ENCODE assay signal across 23 cellular contexts in the genomic region with DNA sequence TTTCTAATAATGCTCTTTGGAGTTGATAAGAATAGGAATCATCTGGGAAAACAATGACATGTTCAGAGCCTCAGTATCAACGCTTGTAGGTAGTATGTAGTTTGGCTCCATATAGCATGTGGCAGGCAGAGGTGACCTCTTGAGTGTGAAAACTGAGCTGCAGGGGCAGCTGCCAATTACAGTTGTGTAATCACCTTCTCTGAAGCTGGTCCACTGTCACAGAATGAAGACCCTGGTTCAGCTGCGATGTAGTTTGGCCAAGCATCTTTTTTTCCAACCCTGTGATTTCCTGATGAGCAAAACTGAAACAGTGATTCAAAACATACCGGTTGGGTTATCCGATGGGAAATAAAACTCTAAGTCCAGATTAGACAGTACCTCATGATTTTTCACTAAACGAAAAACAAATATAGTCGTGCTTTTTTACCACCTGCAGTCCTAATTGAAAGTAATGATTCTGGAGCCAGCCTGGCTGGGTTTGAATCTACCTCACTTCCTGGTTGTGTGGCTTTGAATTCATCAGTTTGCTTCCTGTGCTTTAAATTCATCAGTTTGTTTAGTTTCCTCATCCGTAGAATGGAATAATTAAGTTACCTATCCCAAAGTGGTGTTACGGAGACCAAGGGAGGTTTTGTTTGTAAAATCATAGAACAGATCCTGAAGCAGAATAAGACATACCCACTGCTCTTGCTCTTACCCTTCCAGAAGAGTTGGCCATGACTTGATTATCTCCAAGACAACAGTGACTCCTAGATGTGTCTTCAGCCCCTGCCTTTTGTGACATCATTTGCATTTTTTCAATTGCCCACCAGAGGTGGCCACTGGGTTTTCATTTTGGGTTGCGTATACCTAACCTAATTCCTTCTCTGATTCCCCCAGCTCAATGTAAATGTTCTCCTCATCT.
A peak's percentile ranks its signal among the peaks of the same experiment; 100 is the strongest.
DNase-seq lines count a peak whose midpoint lies in the region; ATAC-seq, FAIRE-seq and TF ChIP-seq lines count a peak whose summit lies in the region.
"Had no signal": no experiment of that assay in that cellular context is flagged by ENCODE, and none has a peak within 500 bp of the region (broad histone marks: within the 10 kb centered on the region; RNA-seq: fewer than 3 reads in every experiment).

No MANE protein-coding gene starts in this region.

- H2BK20ac ChIP-seq in H1 (ENCODE audit: low read length), result no peak overlapping the region

- no peak overlapping the region for H3K27ac ChIP-seq in CD4-positive, alpha-beta memory T cell (ENCODE audit: low read depth, low read length)
- H3K27ac ChIP-seq in OCI-LY3 (ENCODE audit: low read length) (no peak overlapping the region), H1 (ENCODE audit: low read depth, low read length) (no peak overlapping the region)
- H3K27ac ChIP-seq: BLaER1 treated with 17β-estradiol and CSF1 and Interleukin-3, amounts not matched to agents 10 nM and 100 nM; brain microvascular endothelial cell; neural progenitor cell; PC-9 had no signal

- H2AFZ ChIP-seq in OCI-LY3 (ENCODE audit: low read depth, low read length) (0 out of 2 replicates have a peak overlapping the region, but pooled peaks have one; percentile 31), H1 (ENCODE audit: low read length) (no peak overlapping the region)
- H2AFZ ChIP-seq: GM23338, neural progenitor cell, PC-9 had no signal

- peak in 1 of 2 experiments; percentile 39; a peak in 2 of 4 replicates for TF ChIP-seq RAD21 in H1 (IDR thresholded peaks at IDR 0.05 in 1 of 2, conservative IDR thresholded peaks at IDR 0.05 in 1 of 2; ENCODE audit: low read depth in 2 of 2, low read length in 2 of 2)

- peak in 4 of 5 donors; percentile 12 to 26 (median 16) for DNase-seq in CD4-positive, alpha-beta memory T cell
- DNase-seq in GM10266 (ENCODE audit: extremely low spot score), result peak; percentile 17
- no peak for DNase-seq in H1 (ENCODE audit: low read depth in 1 of 2, low spot score in 2 of 2)
- DNase-seq: activated CD4-positive, alpha-beta T cell treated with anti-CD3 and anti-CD28 coated beads for 1 hour; activated effector memory CD4-positive, alpha-beta T cell treated with anti-CD3 and anti-CD28 coated beads, Interleukin-2, amount 50 U/mL, for 16 hours; brain microvascular endothelial cell; effector CD8-positive, alpha-beta T cell; IMR-90; NCI-H1417 treated with DMSO at 0.1 percent for 48 hours; NCI-H446; PC-9; right cardiac atrium; stimulated activated CD4-positive, alpha-beta T cell treated with anti-CD3 and anti-CD28 coated beads, Interleukin-2, amount 100 ng/mL, for 24 hours; stimulated activated CD8-positive, alpha-beta memory T cell treated with anti-CD3 and anti-CD28 coated beads, Interleukin-4, amount 100 ng/mL, for 48 hours; trophoblast cell had no signal

- H3K9ac ChIP-seq in OCI-LY3 (ENCODE audit: low read length) (no peak overlapping the region), H1 (replicated peaks in 1 of 4; ENCODE audit: extremely low read depth in 1 of 4, low read depth in 3 of 4, low read length in 3 of 4) (no peak overlapping the region)
- H3K9ac ChIP-seq: BLaER1 treated with 17β-estradiol and CSF1 and Interleukin-3, amounts not matched to agents 10 nM and 100 nM; neural progenitor cell had no signal

- FAIRE-seq in H1 (lab: Jason Lieb, UNC), result no peak

- H3K4me3 ChIP-seq in CD4-positive, alpha-beta memory T cell (ENCODE audit: low read length in 2 of 2), result no peak overlapping the region
- H3K4me3 ChIP-seq in OCI-LY3 (ENCODE audit: low read length) (no peak overlapping the region; the same call in 1 of the 2 replicates), H1 (ENCODE audit: extremely low read depth in 1 of 4, insufficient read depth in 2 of 4, low read depth in 3 of 4, low read length in 4 of 4) (no peak overlapping the region)
- H3K4me3 ChIP-seq: BLaER1 treated with 17β-estradiol and CSF1 and Interleukin-3, amounts not matched to agents 10 nM and 100 nM; GM23338; neural progenitor cell; PC-9 had no signal

- 0 out of 2 replicates have a peak, but pooled peaks cover 2% of the 10 kb centered on the region for H3K23me2 ChIP-seq in H1 (ENCODE audit: low read depth, low read length)

- H3K4me1 Mint-ChIP-seq in CD4-positive, alpha-beta memory T cell, result peaks cover 16 to 23% (median 17%) of the 10 kb centered on the region in 4 donors
- H3K4me1 Mint-ChIP-seq: neural progenitor cell had no signal

- H3K36me3 Mint-ChIP-seq in CD4-positive, alpha-beta memory T cell, result no peaks in the 10 kb centered on the region

- no peaks in the 10 kb centered on the region for H3K27me3 ChIP-seq in CD4-positive, alpha-beta memory T cell (ENCODE audit: insufficient read depth, low read length)
- H3K27me3 ChIP-seq in OCI-LY3 (ENCODE audit: low read depth, low read length) (peaks cover 13% of the 10 kb centered on the region), H1 (replicated peaks in 1 of 4; ENCODE audit: control insufficient read depth in 3 of 4, extremely low read depth in 1 of 4, insufficient read depth in 3 of 4, low read length in 3 of 4) (no peaks in the 10 kb centered on the region)
- H3K27me3 ChIP-seq: BLaER1 treated with 17β-estradiol and CSF1 and Interleukin-3, amounts not matched to agents 10 nM and 100 nM; brain microvascular endothelial cell; neural progenitor cell had no signal

- peaks cover 0 to 1% of the 10 kb centered on the region in 2 donors for H3K27me3 Mint-ChIP-seq in CD4-positive, alpha-beta memory T cell

- H2BK12ac ChIP-seq in H1 (ENCODE audit: low read depth, low read length), result no peak overlapping the region

- peaks cover 15% of the 10 kb centered on the region for H3K4me1 ChIP-seq in CD4-positive, alpha-beta memory T cell (ENCODE audit: insufficient read depth, low read length)
- H3K4me1 ChIP-seq in OCI-LY3 (ENCODE audit: low read length) (peaks cover 9% of the 10 kb centered on the region), H1 (replicated peaks in 1 of 4; ENCODE audit: control insufficient read depth in 3 of 4, insufficient read depth in 4 of 4, low read length in 3 of 4) (peaks cover 0 to 4% (median 2%) of the 10 kb centered on the region in 4 experiments; a peak in 2 of 7 replicates)
- H3K4me1 ChIP-seq: neural progenitor cell had no signal

- H2BK120ac ChIP-seq in H1 (replicated peaks; ENCODE audit: low read depth, low read length), result no peak overlapping the region

- H2AK5ac ChIP-seq in H1 (ENCODE audit: low read depth, low read length), result no peak overlapping the region

- H4K8ac ChIP-seq in H1 (ENCODE audit: extremely low read depth, insufficient read depth, low read length), result peak overlapping the region; percentile 28; the same call in 1 of the 2 replicates

- POLR2A ChIA-PET in CD4-positive, alpha-beta memory T cell (lab: Charles Lee; ENCODE audit: partially characterized antibody), result interaction anchor here (0.7 to 3.9 kb wide), 8 partner anchors 9 to 152 kb away, joined by 3 to 21 read pairs (median 4); no protein-coding TSS in a partner anchor
- POLR2A ChIA-PET in H1 (lab: Charles Lee; ENCODE audit: partially characterized antibody), result interaction anchor here (2.0 kb wide), 1 partner anchor 88 kb away, joined by 4 read pairs; the partner anchor contains the start of gene CELF2

- no peak overlapping the region for H2BK5ac ChIP-seq in H1 (ENCODE audit: low read depth, low read length)

- peak overlapping the region; percentile 31 to 89 (median 83) for H3K27ac Mint-ChIP-seq in CD4-positive, alpha-beta memory T cell
- H3K27ac Mint-ChIP-seq: GM23338, neural progenitor cell had no signal

- H3K79me1 ChIP-seq in H1 (ENCODE audit: low read depth, low read length), result no peaks in the 10 kb centered on the region; the same call in none of the 2 replicates

- no peak overlapping the region for H4K91ac ChIP-seq in H1 (replicated peaks; ENCODE audit: insufficient read length, low read length)

- no peak overlapping the region for H2BK15ac ChIP-seq in H1 (ENCODE audit: low read length)

- WGBS in H1 (ENCODE audit: extremely low coverage in 1 of 2, insufficient coverage in 1 of 2, insufficient read length in 1 of 2, insufficient replicate concordance in 2 of 2, low coverage in 1 of 2, low lambda C conversion rate in 2 of 2, missing lambda C conversion rate in 1 of 2), 2 experiments, result 89% methylated on average over 9 of the region's 9 CpGs; no CpG with 5 or more reads in 1 of the 2 experiments

- ATAC-seq in GM21390 (IDR thresholded peaks at IDR 0.05; ENCODE audit: unreplicated experiment), result no peak
- ATAC-seq in HG03520 (IDR thresholded peaks at IDR 0.05; ENCODE audit: unreplicated experiment), result no peak
- ATAC-seq in GM21717 (IDR thresholded peaks at IDR 0.05; ENCODE audit: unreplicated experiment), result no peak
- ATAC-seq in HG03432 (IDR thresholded peaks at IDR 0.05; ENCODE audit: unreplicated experiment), result no peak
- ATAC-seq: GM23338, right cardiac atrium had no signal

- no peaks in the 10 kb centered on the region for H3K9me3 Mint-ChIP-seq in CD4-positive, alpha-beta memory T cell

- H3K79me2 ChIP-seq in OCI-LY3 (ENCODE audit: low read length), result no peaks in the 10 kb centered on the region
- H3K79me2 ChIP-seq in H1 (ENCODE audit: control insufficient read depth in 1 of 2, insufficient read depth in 2 of 2, low read length in 2 of 2), result no peaks in the 10 kb centered on the region

- H3K4me2 ChIP-seq in OCI-LY3 (ENCODE audit: low read length) (peak overlapping the region; percentile 52), H1 (ENCODE audit: insufficient read depth in 1 of 2, low read depth in 2 of 2, low read length in 2 of 2) (no peak overlapping the region)
- H3K4me2 ChIP-seq: BLaER1 treated with 17β-estradiol and CSF1 and Interleukin-3, amounts not matched to agents 10 nM and 100 nM; GM23338; neural progenitor cell; PC-9 had no signal

- H3K4ac ChIP-seq in H1 (replicated peaks; ENCODE audit: insufficient read length, low read depth, low read length), result no peak overlapping the region

- CTCF ChIA-PET in CD4-positive, alpha-beta memory T cell (lab: Charles Lee; ENCODE audit: partially characterized antibody), result interaction anchor here (1.2 to 1.4 kb wide), 2 partner anchors 59 to 166 kb away, joined by 3 to 5 read pairs; no protein-coding TSS in a partner anchor
- CTCF ChIA-PET in H1 (lab: Charles Lee; ENCODE audit: partially characterized antibody), result interaction anchor here (0.8 to 1.7 kb wide), 4 partner anchors 10 to 110 kb away, joined by 3 to 5 read pairs (median 3); no protein-coding TSS in a partner anchor

- no peak overlapping the region for H3K14ac ChIP-seq in H1 (ENCODE audit: insufficient read length)

- TF ChIP-seq EP300 in H1 (IDR thresholded peaks at IDR 0.05; ENCODE audit: borderline replicate concordance in 1 of 2, low read depth in 2 of 2, low read length in 2 of 2), result no peak

- H3K18ac ChIP-seq in H1 (ENCODE audit: extremely low read depth, low read length), result no peak overlapping the region

- TF ChIP-seq POLR2A in H1 (IDR thresholded peaks at IDR 0.05; ENCODE audit: control extremely low read depth in 1 of 2, low read depth in 2 of 2, low read length in 2 of 2), result no peak

- no peak overlapping the region for H3K23ac ChIP-seq in H1 (ENCODE audit: insufficient read length)

- no peaks in the 10 kb centered on the region for H3K36me3 ChIP-seq in CD4-positive, alpha-beta memory T cell (ENCODE audit: insufficient read depth, low read length)
- H3K36me3 ChIP-seq in OCI-LY3 (replicated peaks; ENCODE audit: low read depth, low read length) (no peaks in the 10 kb centered on the region), H1 (ENCODE audit: control insufficient read depth in 2 of 4, insufficient read depth in 4 of 4, low read length in 3 of 4) (no peaks in the 10 kb centered on the region)
- H3K36me3 ChIP-seq: brain microvascular endothelial cell, neural progenitor cell had no signal

- TF ChIP-seq CTCF in GM10266 (IDR thresholded peaks at IDR 0.05; ENCODE audit: control insufficient read depth, insufficient read depth, low read depth, missing control alignments) (peak; percentile 23), OCI-LY3 (IDR thresholded peaks at IDR 0.05; ENCODE audit: low read depth, low read length) (peak; percentile 42), H1 (IDR thresholded peaks at IDR 0.05; ENCODE audit: control extremely low read depth in 1 of 3, insufficient read depth in 1 of 3, low read depth in 1 of 3, low read length in 3 of 3) (peak in 2 of 3 experiments; percentile 42 to 49; a peak in 3 of 4 replicates)

- intact Hi-C loops in CD4-positive, alpha-beta memory T cell (cut with micrococcal nuclease), result loop anchor here (10.0 kb wide), 1 partner anchor 90 kb away; the partner anchor contains the start of gene CELF2

- H4K5ac ChIP-seq in H1 (ENCODE audit: insufficient read length, low read depth, low read length), result no peak overlapping the region

- H4K20me1 ChIP-seq in OCI-LY3 (ENCODE audit: insufficient read depth, low read length) (no peaks in the 10 kb centered on the region), H1 (replicated peaks in 1 of 2; ENCODE audit: control insufficient read depth in 1 of 2, insufficient read depth in 2 of 2, low read length in 2 of 2) (no peaks in the 10 kb centered on the region)
- H4K20me1 ChIP-seq: BLaER1 treated with 17β-estradiol and CSF1 and Interleukin-3, amounts not matched to agents 10 nM and 100 nM had no signal

- H3K56ac ChIP-seq in H1 (replicated peaks; ENCODE audit: insufficient read length, low read depth, low read length), result no peak overlapping the region

- peak overlapping the region; percentile 34 to 78 (median 74) for H3K4me3 Mint-ChIP-seq in CD4-positive, alpha-beta memory T cell
- H3K4me3 Mint-ChIP-seq: GM23338, neural progenitor cell had no signal

- no peaks in the 10 kb centered on the region for H3K9me3 ChIP-seq in CD4-positive, alpha-beta memory T cell (ENCODE audit: control insufficient read depth in 1 of 2, low read length in 2 of 2)
- H3K9me3 ChIP-seq in OCI-LY3 (ENCODE audit: insufficient read depth, low read length), result no peaks in the 10 kb centered on the region
- H3K9me3 ChIP-seq in H1 (ENCODE audit: insufficient read depth in 2 of 2, low read depth in 1 of 2, low read length in 1 of 2), result no peaks in the 10 kb centered on the region

Comparison
In these comparisons a context has a peak if more than half of its experiments do, and no peak if none do; other contexts are left out.
1. DNase-seq: peak in CD4-positive, alpha-beta memory T cell (4 of 5) and GM10266 (single experiment); none in H1 (0 of 2).
2. Peak in every context shown above with its lines, with median percentiles within 50 percentile points of each other: CTCF ChIP-seq.